1 cellular context compared by ENCODE assay signal in genomic region chr4:39043058-39043696, GRCh38.
A peak's percentile ranks its signal among the peaks of the same experiment; 100 is the strongest.
TF ChIP-seq lines count a peak whose summit lies in the region.

No MANE protein-coding gene starts in this region.

TF ChIP-seq in HepG2, 621 proteins besides CTCF, POLR2A, EP300 and RAD21 (continued from another document and continues in another):
- no peak for TF ChIP-seq SIN3A (IDR thresholded peaks at IDR 0.05; ENCODE audit: borderline replicate concordance, low read depth, low read length)
- peak; percentile 48 for TF ChIP-seq ATF7 (IDR thresholded peaks at IDR 0.05)
- no peak for TF ChIP-seq ATF7 (CRISPR knock-in tag; IDR thresholded peaks at IDR 0.05)
- no peak for TF ChIP-seq ZKSCAN5 (CRISPR knock-in tag; IDR thresholded peaks at IDR 0.05)
- no peak for TF ChIP-seq ZNF281 (CRISPR knock-in tag; IDR thresholded peaks at IDR 0.05; ENCODE audit: borderline replicate concordance)
- no peak for TF ChIP-seq KDM5A (IDR thresholded peaks at IDR 0.05; ENCODE audit: borderline replicate concordance, low read length)
- TF ChIP-seq ZNF850 (CRISPR knock-in tag; conservative IDR thresholded peaks at IDR 0.05) = no peak
- no peak for TF ChIP-seq ZNF230 (CRISPR knock-in tag; IDR thresholded peaks at IDR 0.05)
- no peak for TF ChIP-seq ZIK1 (CRISPR knock-in tag; IDR thresholded peaks at IDR 0.05; ENCODE audit: borderline replicate concordance, low read depth)
- TF ChIP-seq TEAD2 (CRISPR knock-in tag; IDR thresholded peaks at IDR 0.05) = no peak
- no peak for TF ChIP-seq ZNF326 (CRISPR knock-in tag; IDR thresholded peaks at IDR 0.05; ENCODE audit: borderline replicate concordance)
- TF ChIP-seq, protein P1, sequence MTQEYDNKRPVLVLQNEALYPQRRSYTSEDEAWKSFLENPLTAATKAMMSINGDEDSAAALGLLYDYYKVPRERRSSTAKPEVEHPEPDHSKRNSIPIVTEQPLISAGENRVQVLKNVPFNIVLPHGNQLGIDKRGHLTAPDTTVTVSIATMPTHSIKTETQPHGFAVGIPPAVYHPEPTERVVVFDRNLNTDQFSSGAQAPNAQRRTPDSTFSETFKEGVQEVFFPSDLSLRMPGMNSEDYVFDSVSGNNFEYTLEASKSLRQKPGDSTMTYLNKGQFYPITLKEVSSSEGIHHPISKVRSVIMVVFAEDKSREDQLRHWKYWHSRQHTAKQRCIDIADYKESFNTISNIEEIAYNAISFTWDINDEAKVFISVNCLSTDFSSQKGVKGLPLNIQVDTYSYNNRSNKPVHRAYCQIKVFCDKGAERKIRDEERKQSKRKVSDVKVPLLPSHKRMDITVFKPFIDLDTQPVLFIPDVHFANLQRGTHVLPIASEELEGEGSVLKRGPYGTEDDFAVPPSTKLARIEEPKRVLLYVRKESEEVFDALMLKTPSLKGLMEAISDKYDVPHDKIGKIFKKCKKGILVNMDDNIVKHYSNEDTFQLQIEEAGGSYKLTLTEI (CRISPR knock-in tag; conservative IDR thresholded peaks at IDR 0.05) = no peak
- TF ChIP-seq ZNF709 (CRISPR knock-in tag; IDR thresholded peaks at IDR 0.05) = no peak
- peak; percentile 49; the same call in 1 of the 2 replicates for TF ChIP-seq NCOR1 (IDR thresholded peaks at IDR 0.05; ENCODE audit: borderline replicate concordance, low read length)
- TF ChIP-seq GMEB1 (CRISPR knock-in tag; IDR thresholded peaks at IDR 0.05; ENCODE audit: borderline replicate concordance) = no peak
- no peak for TF ChIP-seq ZNF766 (CRISPR knock-in tag; IDR thresholded peaks at IDR 0.05; ENCODE audit: borderline replicate concordance)
- TF ChIP-seq ZBTB1 (CRISPR knock-in tag; IDR thresholded peaks at IDR 0.05; ENCODE audit: borderline replicate concordance) = no peak; the same call in 1 of the 2 replicates
- TF ChIP-seq ZSCAN20 (CRISPR knock-in tag; IDR thresholded peaks at IDR 0.05; ENCODE audit: borderline replicate concordance) = no peak
- TF ChIP-seq MLLT10 (CRISPR knock-in tag; IDR thresholded peaks at IDR 0.05) = no peak
- no peak for TF ChIP-seq RFXANK (CRISPR knock-in tag; IDR thresholded peaks at IDR 0.05)
- TF ChIP-seq SMAD1 (CRISPR knock-in tag; IDR thresholded peaks at IDR 0.05; ENCODE audit: borderline replicate concordance, low read depth) = no peak
- TF ChIP-seq RXRA (CRISPR knock-in tag; IDR thresholded peaks at IDR 0.05) = no peak
- TF ChIP-seq NR2C2 (CRISPR knock-in tag; IDR thresholded peaks at IDR 0.05; ENCODE audit: borderline replicate concordance) = no peak
- TF ChIP-seq NFATC3 (CRISPR knock-in tag; IDR thresholded peaks at IDR 0.05) = no peak
- no peak for TF ChIP-seq XBP1 (CRISPR knock-in tag; IDR thresholded peaks at IDR 0.05)
- TF ChIP-seq GTF3A (CRISPR knock-in tag; conservative IDR thresholded peaks at IDR 0.05) = no peak
- no peak for TF ChIP-seq ZNF337 (CRISPR knock-in tag; IDR thresholded peaks at IDR 0.05; ENCODE audit: borderline replicate concordance, low read depth)
- TF ChIP-seq ZNF432 (CRISPR knock-in tag; IDR thresholded peaks at IDR 0.05; ENCODE audit: borderline replicate concordance) = no peak
- TF ChIP-seq SMARCC2 (IDR thresholded peaks at IDR 0.05) = no peak
- no peak for TF ChIP-seq RBAK (CRISPR knock-in tag; IDR thresholded peaks at IDR 0.05)
- no peak for TF ChIP-seq CCAR2 (optimal IDR thresholded peaks at IDR 0.05; ENCODE audit: low read depth, low read length)
- TF ChIP-seq CHD2 (IDR thresholded peaks at IDR 0.05; ENCODE audit: low read depth, low read length) = no peak
- TF ChIP-seq MEF2D (CRISPR knock-in tag; IDR thresholded peaks at IDR 0.05) = no peak
- no peak for TF ChIP-seq THYN1 (CRISPR knock-in tag; IDR thresholded peaks at IDR 0.05; ENCODE audit: borderline replicate concordance, low read depth)
- TF ChIP-seq, protein P2, sequence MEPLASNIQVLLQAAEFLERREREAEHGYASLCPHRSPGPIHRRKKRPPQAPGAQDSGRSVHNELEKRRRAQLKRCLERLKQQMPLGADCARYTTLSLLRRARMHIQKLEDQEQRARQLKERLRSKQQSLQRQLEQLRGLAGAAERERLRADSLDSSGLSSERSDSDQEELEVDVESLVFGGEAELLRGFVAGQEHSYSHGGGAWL (CRISPR knock-in tag; IDR thresholded peaks at IDR 0.05) = no peak
- TF ChIP-seq, protein P3, sequence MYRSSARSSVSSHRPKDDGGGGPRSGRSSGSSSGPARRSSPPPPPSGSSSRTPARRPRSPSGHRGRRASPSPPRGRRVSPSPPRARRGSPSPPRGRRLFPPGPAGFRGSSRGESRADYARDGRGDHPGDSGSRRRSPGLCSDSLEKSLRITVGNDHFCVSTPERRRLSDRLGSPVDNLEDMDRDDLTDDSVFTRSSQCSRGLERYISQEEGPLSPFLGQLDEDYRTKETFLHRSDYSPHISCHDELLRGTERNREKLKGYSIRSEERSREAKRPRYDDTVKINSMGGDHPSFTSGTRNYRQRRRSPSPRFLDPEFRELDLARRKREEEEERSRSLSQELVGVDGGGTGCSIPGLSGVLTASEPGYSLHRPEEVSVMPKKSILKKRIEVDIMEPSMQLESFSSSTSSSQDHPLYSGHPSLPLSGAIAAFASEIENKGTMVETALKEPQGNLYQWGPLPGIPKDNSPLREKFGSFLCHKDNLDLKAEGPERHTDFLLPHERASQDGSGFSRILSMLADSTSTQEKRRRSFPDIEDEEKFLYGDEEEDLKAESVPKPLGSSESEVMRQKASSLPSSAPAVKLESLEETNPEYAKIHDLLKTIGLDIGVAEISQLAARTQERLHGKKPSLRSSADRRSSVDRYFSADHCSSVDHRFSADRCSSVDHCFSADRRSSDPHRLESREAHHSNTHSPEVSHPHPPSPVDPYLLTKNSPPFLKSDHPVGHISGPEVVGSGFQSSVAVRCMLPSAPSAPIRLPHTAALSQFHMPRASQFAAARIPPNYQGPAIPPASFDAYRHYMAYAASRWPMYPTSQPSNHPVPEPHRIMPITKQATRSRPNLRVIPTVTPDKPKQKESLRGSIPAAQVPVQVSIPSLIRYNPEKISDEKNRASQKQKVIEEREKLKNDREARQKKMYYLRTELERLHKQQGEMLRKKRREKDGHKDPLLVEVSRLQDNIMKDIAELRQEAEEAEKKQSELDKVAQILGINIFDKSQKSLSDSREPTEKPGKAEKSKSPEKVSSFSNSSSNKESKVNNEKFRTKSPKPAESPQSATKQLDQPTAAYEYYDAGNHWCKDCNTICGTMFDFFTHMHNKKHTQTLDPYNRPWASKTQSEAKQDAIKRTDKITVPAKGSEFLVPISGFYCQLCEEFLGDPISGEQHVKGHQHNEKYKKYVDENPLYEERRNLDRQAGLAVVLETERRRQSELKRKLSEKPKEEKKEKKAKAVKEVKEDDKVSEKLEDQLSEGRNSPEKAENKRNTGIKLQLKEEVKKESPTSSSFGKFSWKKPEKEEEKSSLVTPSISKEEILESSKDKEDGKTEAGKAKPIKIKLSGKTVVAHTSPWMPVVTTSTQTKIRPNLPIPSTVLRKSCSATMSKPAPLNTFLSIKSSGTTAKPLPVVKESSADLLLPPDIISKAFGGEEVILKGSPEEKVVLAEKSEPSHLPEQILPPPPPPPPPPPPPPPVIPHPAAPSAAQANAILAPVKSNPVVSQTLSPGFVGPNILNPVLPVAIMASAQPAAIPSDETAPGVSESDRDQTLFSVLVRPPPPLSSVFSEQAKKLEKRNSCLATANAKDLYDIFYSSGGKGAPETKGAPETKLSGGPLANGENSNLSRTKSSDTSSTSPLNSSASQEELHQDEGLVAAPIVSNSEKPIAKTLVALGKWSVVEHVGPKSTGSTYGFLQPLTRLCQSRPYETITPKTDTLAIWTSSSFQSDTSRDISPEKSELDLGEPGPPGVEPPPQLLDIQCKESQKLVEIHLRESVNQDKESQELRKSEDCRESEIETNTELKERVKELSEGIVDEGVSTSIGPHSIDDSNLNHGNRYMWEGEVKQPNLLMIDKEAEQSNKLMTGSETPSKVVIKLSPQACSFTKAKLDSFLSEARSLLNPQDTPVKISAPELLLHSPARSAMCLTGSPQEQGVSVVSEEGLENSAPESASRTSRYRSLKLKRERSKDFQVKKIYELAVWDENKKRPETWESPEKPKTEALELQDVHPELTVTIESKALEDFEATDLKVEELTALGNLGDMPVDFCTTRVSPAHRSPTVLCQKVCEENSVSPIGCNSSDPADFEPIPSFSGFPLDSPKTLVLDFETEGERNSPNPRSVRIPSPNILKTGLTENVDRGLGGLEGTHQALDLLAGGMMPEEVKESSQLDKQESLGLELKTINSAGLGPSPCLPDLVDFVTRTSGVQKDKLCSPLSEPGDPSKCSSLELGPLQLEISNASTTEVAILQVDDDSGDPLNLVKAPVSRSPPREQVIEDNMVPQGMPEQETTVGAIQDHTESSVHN (CRISPR knock-in tag; IDR thresholded peaks at IDR 0.05) = no peak
- peak; percentile 52; the same call in 1 of the 2 replicates for TF ChIP-seq HNF4G (IDR thresholded peaks at IDR 0.05; ENCODE audit: borderline replicate concordance, low read depth, low read length)
- TF ChIP-seq HNF4G (CRISPR knock-in tag; IDR thresholded peaks at IDR 0.05; ENCODE audit: borderline replicate concordance, low read depth) = no peak
- TF ChIP-seq, protein P4, sequence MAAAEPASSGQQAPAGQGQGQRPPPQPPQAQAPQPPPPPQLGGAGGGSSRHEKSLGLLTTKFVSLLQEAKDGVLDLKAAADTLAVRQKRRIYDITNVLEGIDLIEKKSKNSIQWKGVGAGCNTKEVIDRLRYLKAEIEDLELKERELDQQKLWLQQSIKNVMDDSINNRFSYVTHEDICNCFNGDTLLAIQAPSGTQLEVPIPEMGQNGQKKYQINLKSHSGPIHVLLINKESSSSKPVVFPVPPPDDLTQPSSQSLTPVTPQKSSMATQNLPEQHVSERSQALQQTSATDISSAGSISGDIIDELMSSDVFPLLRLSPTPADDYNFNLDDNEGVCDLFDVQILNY (CRISPR knock-in tag; conservative IDR thresholded peaks at IDR 0.05) = no peak
- TF ChIP-seq RBM39 (IDR thresholded peaks at IDR 0.05; ENCODE audit: low read depth, low read length, poor library complexity, severe bottlenecking) = no peak
- no peak for TF ChIP-seq CCDC6 (CRISPR knock-in tag; IDR thresholded peaks at IDR 0.05)
- no peak for TF ChIP-seq ZSCAN22 (CRISPR knock-in tag; IDR thresholded peaks at IDR 0.05)
- no peak for TF ChIP-seq ATAD3A (CRISPR knock-in tag; IDR thresholded peaks at IDR 0.05)
- TF ChIP-seq EED (CRISPR knock-in tag; IDR thresholded peaks at IDR 0.05) = no peak
- no peak for TF ChIP-seq ZBTB38 (CRISPR knock-in tag; IDR thresholded peaks at IDR 0.05)
- TF ChIP-seq, protein P5, sequence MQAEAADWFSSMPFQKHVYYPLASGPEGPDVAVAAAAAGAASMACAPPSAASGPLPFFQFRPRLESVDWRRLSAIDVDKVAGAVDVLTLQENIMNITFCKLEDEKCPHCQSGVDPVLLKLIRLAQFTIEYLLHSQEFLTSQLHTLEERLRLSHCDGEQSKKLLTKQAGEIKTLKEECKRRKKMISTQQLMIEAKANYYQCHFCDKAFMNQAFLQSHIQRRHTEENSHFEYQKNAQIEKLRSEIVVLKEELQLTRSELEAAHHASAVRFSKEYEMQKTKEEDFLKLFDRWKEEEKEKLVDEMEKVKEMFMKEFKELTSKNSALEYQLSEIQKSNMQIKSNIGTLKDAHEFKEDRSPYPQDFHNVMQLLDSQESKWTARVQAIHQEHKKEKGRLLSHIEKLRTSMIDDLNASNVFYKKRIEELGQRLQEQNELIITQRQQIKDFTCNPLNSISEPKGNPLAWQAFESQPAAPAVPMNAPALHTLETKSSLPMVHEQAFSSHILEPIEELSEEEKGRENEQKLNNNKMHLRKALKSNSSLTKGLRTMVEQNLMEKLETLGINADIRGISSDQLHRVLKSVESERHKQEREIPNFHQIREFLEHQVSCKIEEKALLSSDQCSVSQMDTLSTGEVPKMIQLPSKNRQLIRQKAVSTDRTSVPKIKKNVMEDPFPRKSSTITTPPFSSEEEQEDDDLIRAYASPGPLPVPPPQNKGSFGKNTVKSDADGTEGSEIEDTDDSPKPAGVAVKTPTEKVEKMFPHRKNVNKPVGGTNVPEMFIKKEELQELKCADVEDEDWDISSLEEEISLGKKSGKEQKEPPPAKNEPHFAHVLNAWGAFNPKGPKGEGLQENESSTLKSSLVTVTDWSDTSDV (CRISPR knock-in tag; IDR thresholded peaks at IDR 0.05) = no peak
- TF ChIP-seq ZNF235 (CRISPR knock-in tag; IDR thresholded peaks at IDR 0.05; ENCODE audit: borderline replicate concordance) = no peak
